11 cellular contexts compared by ENCODE assay signal in genomic region chr3:14434105-14434504, GRCh38. TPM values are rescaled to one million over a fixed set of nuclear protein-coding genes. Genes with fewer than 3 reads are reported as not detected.
DNase-seq lines count a peak whose midpoint lies in the region; FAIRE-seq and TF ChIP-seq lines count a peak whose summit lies in the region.
"Had no signal": no experiment of that assay in that cellular context is flagged by ENCODE, and none has a peak within 500 bp of the region (broad histone marks: within the 10 kb centered on the region; RNA-seq: fewer than 3 reads in every experiment).

No MANE protein-coding gene starts in this region.

- peak overlapping the region; percentile 12 for H3K4me2 ChIP-seq in skeletal muscle satellite cell (ENCODE audit: low read length)

- H3K9me3 ChIP-seq in effector memory CD4-positive, alpha-beta T cell (ENCODE audit: control insufficient read depth, low read length), result no peaks in the 10 kb centered on the region
- H3K9me3 ChIP-seq in skeletal muscle satellite cell (replicated peaks; ENCODE audit: low read length) (no peaks in the 10 kb centered on the region), vagina (no peaks in the 10 kb centered on the region)

- intact Hi-C loops in vagina (cut with DNase I), result no loop called here

- H3K4me3 ChIP-seq in effector memory CD4-positive, alpha-beta T cell (ENCODE audit: insufficient read depth, low read depth, low read length, poor library complexity, severe bottlenecking), result no peak overlapping the region
- no peak overlapping the region for H3K4me3 ChIP-seq in skeletal muscle satellite cell (ENCODE audit: low read length)
- no peak overlapping the region for H3K4me3 ChIP-seq in vagina

- no peak for TF ChIP-seq CTCF in vagina (IDR thresholded peaks at IDR 0.05)

- peak overlapping the region; percentile 93 for H3K27ac ChIP-seq in effector memory CD4-positive, alpha-beta T cell (ENCODE audit: insufficient read depth, low read length, poor library complexity, severe bottlenecking)
- no peak overlapping the region for H3K27ac ChIP-seq in vagina
- H3K27ac ChIP-seq: 22Rv1 had no signal

- no peak for FAIRE-seq in RCC 7860 (lab: Jason Lieb, UNC)
- FAIRE-seq: keratinocyte had no signal

- no peaks in the 10 kb centered on the region for H3K36me3 ChIP-seq in effector memory CD4-positive, alpha-beta T cell (ENCODE audit: control insufficient read depth, insufficient read depth, low read length)
- H3K36me3 ChIP-seq in skeletal muscle satellite cell (ENCODE audit: insufficient read depth, low read length) (no peaks in the 10 kb centered on the region), vagina (no peaks in the 10 kb centered on the region)

- no peak overlapping the region for H3K9ac ChIP-seq in skeletal muscle satellite cell (ENCODE audit: low read depth, low read length)

- DNase-seq in DMS79 treated with DMSO at 0.1 percent for 48 hours (lab: John Stamatoyannopoulos, UW), result peak; percentile 41
- no peak for DNase-seq in DMS79 (lab: John Stamatoyannopoulos, UW)
- DNase-seq in RCC 7860 (ENCODE audit: low spot score), result peak; percentile 31
- DNase-seq in effector memory CD4-positive, alpha-beta T cell, result peak in 1 of 3 donors; percentile 28
- DNase-seq in vagina (ENCODE audit: extremely low spot score in 2 of 2), result no peak
- no peak for DNase-seq in HuH-7.5 (ENCODE audit: low spot score)
- DNase-seq in stimulated activated CD4-positive, alpha-beta T cell treated with anti-CD3 and anti-CD28 coated beads, Interleukin-4, amount 100 ng/mL, for 4 hours, result no peak
- DNase-seq: NCI-H1417 had no signal

- no peak for TF ChIP-seq POLR2A in vagina (IDR thresholded peaks at IDR 0.05)

- no peaks in the 10 kb centered on the region for H3K27me3 ChIP-seq in effector memory CD4-positive, alpha-beta T cell (replicated peaks; ENCODE audit: control insufficient read depth, insufficient read depth, low read length, poor library complexity, severe bottlenecking)
- no peaks in the 10 kb centered on the region for H3K27me3 ChIP-seq in skeletal muscle satellite cell (ENCODE audit: control insufficient read depth, insufficient read depth, low read length)
- H3K27me3 ChIP-seq in vagina, result no peaks in the 10 kb centered on the region

- peaks cover 61% of the 10 kb centered on the region for H3K4me1 ChIP-seq in effector memory CD4-positive, alpha-beta T cell (ENCODE audit: control insufficient read depth, insufficient read depth, low read length, poor library complexity, severe bottlenecking)
- H3K4me1 ChIP-seq in skeletal muscle satellite cell (ENCODE audit: control insufficient read depth, insufficient read depth, low read length), result peaks cover 55% of the 10 kb centered on the region
- peaks cover 67% of the 10 kb centered on the region for H3K4me1 ChIP-seq in vagina

RNA-seq across cellular contexts. Expression of gene SLC6A6, which starts 31.7 kb away (rescaled TPM):
- total RNA-seq in skeletal muscle satellite cell (2012; rRNA removed), result 11.9 and 12.9 TPM in 2 replicates
- 30.7 TPM for total RNA-seq in vagina

Comparison
In these comparisons a context has a peak if more than half of its experiments do, and no peak if none do; other contexts are left out.
1. DNase-seq: peak in DMS79 treated with DMSO at 0.1 percent for 48 hours (single experiment) and RCC 7860 (single experiment); none in DMS79 (single experiment), vagina (0 of 2), HuH-7.5 (single experiment) and stimulated activated CD4-positive, alpha-beta T cell treated with anti-CD3 and anti-CD28 coated beads, Interleukin-4, amount 100 ng/mL, for 4 hours (0 of 2).